ENCODE assay signal across 18 cellular contexts in the genomic region with DNA sequence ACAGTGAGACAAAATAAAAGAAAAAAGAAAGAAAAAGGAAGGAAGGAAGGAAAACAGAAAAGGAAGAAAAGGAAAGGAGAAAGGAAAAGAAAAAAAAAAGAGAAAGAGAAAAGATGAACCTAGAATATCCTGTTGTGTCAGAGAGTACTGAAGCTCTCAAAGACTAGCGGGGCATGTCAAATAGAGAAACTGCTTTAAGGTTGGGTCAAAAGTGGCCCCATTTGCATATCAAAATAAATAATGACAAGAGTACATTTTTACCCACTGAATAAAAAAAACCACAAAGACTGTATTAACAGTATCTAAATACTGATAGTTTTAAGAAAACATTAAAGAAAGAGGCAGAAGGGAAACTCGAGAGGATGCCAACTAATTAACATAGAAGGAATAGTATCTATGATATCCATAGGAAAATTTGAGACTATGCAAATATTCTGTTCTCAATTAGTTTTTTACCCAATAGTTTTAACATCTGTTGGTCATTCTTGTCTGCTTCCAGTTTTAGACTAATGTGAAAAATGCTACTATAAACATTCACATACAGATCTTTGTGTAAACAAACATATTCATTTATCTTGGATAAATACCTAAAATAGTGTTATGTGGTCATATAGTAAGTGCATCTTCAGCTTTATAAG. TPM values are rescaled to one million over a fixed set of nuclear protein-coding genes. Genes with fewer than 3 reads are reported as not detected.
DNase-seq lines count a peak whose midpoint lies in the region; ATAC-seq, FAIRE-seq and TF ChIP-seq lines count a peak whose summit lies in the region.
"Had no signal": no experiment of that assay in that cellular context is flagged by ENCODE, and none has a peak within 500 bp of the region (broad histone marks: within the 10 kb centered on the region; RNA-seq: fewer than 3 reads in every experiment).

No MANE protein-coding gene starts in this region.

- H3K9me3 Mint-ChIP-seq in stimulated activated naive CD8-positive, alpha-beta T cell treated with anti-CD3 and anti-CD28 coated beads, Interleukin-15, amount 100 ng/mL, for 72 hours: no peaks in the 10 kb centered on the region
- no peaks in the 10 kb centered on the region for H3K9me3 Mint-ChIP-seq in astrocyte (ENCODE audit: unreplicated experiment)
- no peaks in the 10 kb centered on the region for H3K9me3 Mint-ChIP-seq in stimulated activated memory B cell treated with anti-CD40 and anti-IgM and Interleukin-4, amounts not matched to agents 10 μg/mL and 1 μg/mL and 100 μg/mL, for 72 hours

- H3K4me3 ChIP-seq in astrocyte (ENCODE audit: insufficient read depth, low read depth, low read length) (no peak overlapping the region), foreskin fibroblast (ENCODE audit: low read depth in 1 of 2, low read length in 2 of 2) (no peak overlapping the region)

- H3K9me3 ChIP-seq in astrocyte (ENCODE audit: insufficient read depth, low read depth, low read length): no peaks in the 10 kb centered on the region

- TF ChIP-seq CTCF in astrocyte (IDR thresholded peaks at IDR 0.05; ENCODE audit: insufficient read depth, low read depth, low read length): no peak
- TF ChIP-seq CTCF in foreskin fibroblast (IDR thresholded peaks at IDR 0.05; ENCODE audit: low read depth, low read length): no peak

- H3K4me1 Mint-ChIP-seq in stimulated activated naive CD8-positive, alpha-beta T cell treated with anti-CD3 and anti-CD28 coated beads, Interleukin-15, amount 100 ng/mL, for 72 hours: peaks cover 7% of the 10 kb centered on the region
- peaks cover 13% of the 10 kb centered on the region for H3K4me1 Mint-ChIP-seq in astrocyte (ENCODE audit: low read depth, unreplicated experiment)
- H3K4me1 Mint-ChIP-seq in stimulated activated memory B cell treated with anti-CD40 and anti-IgM and Interleukin-4, amounts not matched to agents 10 μg/mL and 1 μg/mL and 100 μg/mL, for 72 hours: peaks cover 6% of the 10 kb centered on the region

- FAIRE-seq in astrocyte (lab: Jason Lieb, UNC): no peak

- no peak for ATAC-seq in stimulated activated naive CD8-positive, alpha-beta T cell treated with anti-CD3 and anti-CD28 coated beads, Interleukin-15, amount 100 ng/mL, for 72 hours
- ATAC-seq in stimulated activated naive CD8-positive, alpha-beta T cell treated with anti-CD3 and anti-CD28 coated beads, Interleukin-15, Interleukin-2, amounts not matched to agents 100 U/mL and 50 U/mL, for 24 hours: no peak
- no peak for ATAC-seq in stimulated activated memory B cell treated with anti-CD40 and anti-IgM and Interleukin-4, amounts not matched to agents 10 μg/mL and 1 μg/mL and 100 μg/mL, for 72 hours
- ATAC-seq in HG03520 (IDR thresholded peaks at IDR 0.05; ENCODE audit: unreplicated experiment): no peak

- no peak for DNase-seq in stimulated activated naive CD8-positive, alpha-beta T cell treated with anti-CD3 and anti-CD28 coated beads, Interleukin-15, amount 100 ng/mL, for 72 hours
- no peak for DNase-seq in stimulated activated naive CD8-positive, alpha-beta T cell treated with anti-CD3 and anti-CD28 coated beads, Interleukin-15, Interleukin-2, amounts not matched to agents 100 U/mL and 50 U/mL, for 24 hours
- DNase-seq in astrocyte (ENCODE audit: low read depth) (peak; percentile 34), foreskin fibroblast (peak; percentile 19 to 47), NCI-H187 treated with DMSO at 0.1 percent for 48 hours (lab: John Stamatoyannopoulos, UW) (no peak), germinal center (ENCODE audit: low spot score) (no peak)
- DNase-seq: C1 segment of cervical spinal cord, DMS153, H7, NCI-H1417 treated with DMSO at 0.1 percent for 48 hours, NCI-H2029, NCI-H2171, NCI-H446 treated with DMSO at 0.1 percent for 48 hours, NCI-H748 treated with DMSO at 0.1 percent for 48 hours, OCI-M1, SHP77 treated with DMSO at 0.1 percent for 48 hours had no signal

- peak overlapping the region; percentile 36 for H3K4me2 ChIP-seq in astrocyte (ENCODE audit: low read length)

- H4K20me1 ChIP-seq in astrocyte (ENCODE audit: insufficient read depth, low read length): peaks cover 21% of the 10 kb centered on the region

- H3K9ac ChIP-seq in astrocyte (ENCODE audit: low read length): no peak overlapping the region

- H3K79me2 ChIP-seq in astrocyte (ENCODE audit: insufficient read depth, low read length): no peaks in the 10 kb centered on the region

- H3K4me3 Mint-ChIP-seq in stimulated activated naive CD8-positive, alpha-beta T cell treated with anti-CD3 and anti-CD28 coated beads, Interleukin-15, amount 100 ng/mL, for 72 hours: no peak overlapping the region
- no peak overlapping the region for H3K4me3 Mint-ChIP-seq in astrocyte (ENCODE audit: unreplicated experiment)
- H3K4me3 Mint-ChIP-seq in stimulated activated memory B cell treated with anti-CD40 and anti-IgM and Interleukin-4, amounts not matched to agents 10 μg/mL and 1 μg/mL and 100 μg/mL, for 72 hours: no peak overlapping the region

- H3K27me3 ChIP-seq in astrocyte (ENCODE audit: insufficient read depth, low read length): no peaks in the 10 kb centered on the region

- no peaks in the 10 kb centered on the region for H3K27me3 Mint-ChIP-seq in stimulated activated naive CD8-positive, alpha-beta T cell treated with anti-CD3 and anti-CD28 coated beads, Interleukin-15, amount 100 ng/mL, for 72 hours
- no peaks in the 10 kb centered on the region for H3K27me3 Mint-ChIP-seq in astrocyte (ENCODE audit: low read depth, unreplicated experiment)
- no peaks in the 10 kb centered on the region for H3K27me3 Mint-ChIP-seq in stimulated activated memory B cell treated with anti-CD40 and anti-IgM and Interleukin-4, amounts not matched to agents 10 μg/mL and 1 μg/mL and 100 μg/mL, for 72 hours

- H2AFZ ChIP-seq in astrocyte (ENCODE audit: low read depth, low read length): no peak overlapping the region

- H3K4me1 ChIP-seq in astrocyte (ENCODE audit: insufficient read depth, low read length): peaks cover 30% of the 10 kb centered on the region

- no peak overlapping the region for H3K27ac ChIP-seq in astrocyte (ENCODE audit: low read depth, low read length)

- H3K27ac Mint-ChIP-seq in stimulated activated naive CD8-positive, alpha-beta T cell treated with anti-CD3 and anti-CD28 coated beads, Interleukin-15, amount 100 ng/mL, for 72 hours: peak overlapping the region; percentile 26 to 69
- no peak overlapping the region for H3K27ac Mint-ChIP-seq in astrocyte (ENCODE audit: unreplicated experiment)
- peak overlapping the region; percentile 18 for H3K27ac Mint-ChIP-seq in stimulated activated memory B cell treated with anti-CD40 and anti-IgM and Interleukin-4, amounts not matched to agents 10 μg/mL and 1 μg/mL and 100 μg/mL, for 72 hours

- H3K36me3 ChIP-seq in astrocyte (ENCODE audit: insufficient read depth, low read length): peaks cover 2% of the 10 kb centered on the region

- H3K36me3 Mint-ChIP-seq in astrocyte (ENCODE audit: low read depth, unreplicated experiment): no peaks in the 10 kb centered on the region
- peaks cover 30% of the 10 kb centered on the region for H3K36me3 Mint-ChIP-seq in stimulated activated memory B cell treated with anti-CD40 and anti-IgM and Interleukin-4, amounts not matched to agents 10 μg/mL and 1 μg/mL and 100 μg/mL, for 72 hours

RNA-seq across cellular contexts. Expression of a gene that starts 53.2 kb away (rescaled TPM):
- total RNA-seq in astrocyte: 14.9 and 15.9 TPM in 2 replicates

Comparison
In these comparisons a context has a peak if more than half of its experiments do, and no peak if none do; other contexts are left out.
1. DNase-seq: peak in astrocyte (single experiment) and foreskin fibroblast (2 of 2); none in stimulated activated naive CD8-positive, alpha-beta T cell treated with anti-CD3 and anti-CD28 coated beads, Interleukin-15, amount 100 ng/mL, for 72 hours (0 of 2), stimulated activated naive CD8-positive, alpha-beta T cell treated with anti-CD3 and anti-CD28 coated beads, Interleukin-15, Interleukin-2, amounts not matched to agents 100 U/mL and 50 U/mL, for 24 hours (single experiment), NCI-H187 treated with DMSO at 0.1 percent for 48 hours (single experiment) and germinal center (single experiment).